ENCODE assay signal across 1 cellular context in the genomic region with DNA sequence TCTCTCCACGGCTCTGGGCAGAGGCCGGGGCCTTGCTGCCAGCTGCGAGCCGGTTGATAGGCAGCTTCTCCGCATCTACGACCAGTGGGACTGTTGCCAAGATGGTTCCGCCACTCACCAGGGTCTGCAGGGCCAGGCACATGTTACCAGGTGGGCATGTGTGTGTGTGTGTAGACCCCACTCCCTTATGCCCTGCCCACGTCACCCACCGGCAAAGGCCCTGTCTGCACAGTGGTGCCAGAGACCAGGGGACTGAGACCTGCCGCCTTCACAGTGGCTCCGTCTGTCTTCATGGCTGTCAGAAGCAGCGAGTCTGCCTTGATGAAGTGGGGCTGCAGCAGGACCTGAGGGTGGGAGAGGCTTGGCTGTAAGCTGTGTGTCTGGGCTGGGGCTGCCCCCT.
A peak's percentile ranks its signal among the peaks of the same experiment; 100 is the strongest.
TF ChIP-seq lines count a peak whose summit lies in the region.

No MANE protein-coding gene starts in this region.

TF ChIP-seq in K562, 482 proteins besides CTCF, POLR2A, EP300 and RAD21:
- TF ChIP-seq MIER1 (IDR thresholded peaks at IDR 0.05; ENCODE audit: low read depth) (no peak), ARID2 (IDR thresholded peaks at IDR 0.05) (no peak), ZFX (CRISPR knock-in tag; IDR thresholded peaks at IDR 0.05) (0 out of 2 replicates have a peak, but pooled peaks have one; percentile 14), POLR2G (IDR thresholded peaks at IDR 0.05; ENCODE audit: low read depth, low read length) (peak; percentile 49; the same call in 1 of the 2 replicates), RBM22 (IDR thresholded peaks at IDR 0.05; ENCODE audit: low read depth, low read length, poor library complexity, severe bottlenecking) (peak; percentile 52), ZC3H4 (CRISPR knock-in tag; IDR thresholded peaks at IDR 0.05; ENCODE audit: borderline replicate concordance) (0 out of 2 replicates have a peak, but pooled peaks have one; percentile 54)
- TF ChIP-seq, protein P1, sequence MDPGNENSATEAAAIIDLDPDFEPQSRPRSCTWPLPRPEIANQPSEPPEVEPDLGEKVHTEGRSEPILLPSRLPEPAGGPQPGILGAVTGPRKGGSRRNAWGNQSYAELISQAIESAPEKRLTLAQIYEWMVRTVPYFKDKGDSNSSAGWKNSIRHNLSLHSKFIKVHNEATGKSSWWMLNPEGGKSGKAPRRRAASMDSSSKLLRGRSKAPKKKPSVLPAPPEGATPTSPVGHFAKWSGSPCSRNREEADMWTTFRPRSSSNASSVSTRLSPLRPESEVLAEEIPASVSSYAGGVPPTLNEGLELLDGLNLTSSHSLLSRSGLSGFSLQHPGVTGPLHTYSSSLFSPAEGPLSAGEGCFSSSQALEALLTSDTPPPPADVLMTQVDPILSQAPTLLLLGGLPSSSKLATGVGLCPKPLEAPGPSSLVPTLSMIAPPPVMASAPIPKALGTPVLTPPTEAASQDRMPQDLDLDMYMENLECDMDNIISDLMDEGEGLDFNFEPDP (CRISPR knock-in tag; IDR thresholded peaks at IDR 0.05): no peak
- TF ChIP-seq, protein P2, sequence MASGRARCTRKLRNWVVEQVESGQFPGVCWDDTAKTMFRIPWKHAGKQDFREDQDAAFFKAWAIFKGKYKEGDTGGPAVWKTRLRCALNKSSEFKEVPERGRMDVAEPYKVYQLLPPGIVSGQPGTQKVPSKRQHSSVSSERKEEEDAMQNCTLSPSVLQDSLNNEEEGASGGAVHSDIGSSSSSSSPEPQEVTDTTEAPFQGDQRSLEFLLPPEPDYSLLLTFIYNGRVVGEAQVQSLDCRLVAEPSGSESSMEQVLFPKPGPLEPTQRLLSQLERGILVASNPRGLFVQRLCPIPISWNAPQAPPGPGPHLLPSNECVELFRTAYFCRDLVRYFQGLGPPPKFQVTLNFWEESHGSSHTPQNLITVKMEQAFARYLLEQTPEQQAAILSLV (tag; IDR thresholded peaks at IDR 0.05): no peak
